ENCODE assay signal across 16 cellular contexts in the genomic region with DNA sequence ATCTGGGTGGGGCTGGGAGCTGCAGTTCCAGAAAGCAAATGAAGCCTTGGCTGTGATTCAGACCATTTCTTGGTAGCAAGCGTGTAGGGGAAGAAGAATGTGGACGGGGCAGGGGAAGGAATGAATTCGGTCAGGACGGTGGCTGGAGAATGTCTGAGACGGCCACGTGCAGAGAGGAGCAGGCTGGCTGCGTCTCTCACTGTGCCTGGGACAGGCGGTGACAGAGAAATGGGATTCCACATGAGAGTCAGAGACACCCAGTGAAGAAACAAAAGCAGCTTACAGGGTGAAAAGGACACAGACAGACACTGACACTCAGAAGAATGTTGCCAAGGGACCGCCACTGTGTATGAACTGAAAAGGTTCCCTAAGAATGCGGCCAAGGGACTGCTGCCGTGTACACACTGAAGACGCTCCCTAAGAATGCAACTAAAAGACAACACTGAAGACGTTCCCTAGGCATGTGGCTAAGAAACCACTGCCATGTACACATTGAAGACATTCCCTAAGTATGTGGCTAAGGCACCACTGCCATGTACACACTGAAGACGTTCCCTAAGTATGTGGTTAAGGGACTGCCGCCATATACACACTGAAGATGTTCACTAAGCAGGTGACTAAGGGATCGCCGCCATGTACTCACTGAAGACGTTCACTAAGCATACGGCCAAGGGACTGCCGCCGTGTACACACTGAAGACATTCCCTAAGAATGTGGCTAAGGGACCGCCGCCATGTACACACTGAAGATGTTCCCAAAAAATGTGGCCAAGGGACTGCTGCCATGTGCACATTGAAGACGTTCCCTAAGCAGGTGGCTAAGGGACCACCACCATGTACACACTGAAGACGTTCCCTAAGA. TPM values are rescaled to one million over a fixed set of nuclear protein-coding genes. Genes with fewer than 3 reads are reported as not detected.
A peak's percentile ranks its signal among the peaks of the same experiment; 100 is the strongest.
DNase-seq lines count a peak whose midpoint lies in the region; ATAC-seq and TF ChIP-seq lines count a peak whose summit lies in the region.
"Had no signal": no experiment of that assay in that cellular context is flagged by ENCODE, and none has a peak within 500 bp of the region (broad histone marks: within the 10 kb centered on the region; RNA-seq: fewer than 3 reads in every experiment).

No MANE protein-coding gene starts in this region.

- DNase-seq in CD8-positive, alpha-beta memory T cell: no peak
- DNase-seq in SJSA1 (ENCODE audit: low read depth in 1 of 2, low spot score in 2 of 2) (peak; percentile 47 to 52), fibroblast of pulmonary artery (ENCODE audit: low read depth) (peak; percentile 49), osteoblast (ENCODE audit: insufficient read length, low spot score, missing footprints) (no peak), epidermal melanocyte (ENCODE audit: insufficient read length, low spot score) (no peak), NCI-H2171 treated with DMSO at 0.1 percent for 48 hours (lab: John Stamatoyannopoulos, UW) (no peak)
- DNase-seq: activated B cell treated with CpG ODN at 0.5 μM for 24 hours; CD4-positive, alpha-beta T cell; cerebellar nuclear complex; midbrain; NCI-H526; right cardiac atrium; thyroid gland had no signal

- no peaks in the 10 kb centered on the region for H3K36me3 ChIP-seq in CD8-positive, alpha-beta memory T cell (ENCODE audit: insufficient read depth, low read length)
- H3K36me3 ChIP-seq in SJSA1 (no peaks in the 10 kb centered on the region), osteoblast (ENCODE audit: insufficient read depth, low read length) (no peaks in the 10 kb centered on the region)
- H3K36me3 ChIP-seq: thyroid gland had no signal

- no peak overlapping the region for H3K4me3 ChIP-seq in CD8-positive, alpha-beta memory T cell (ENCODE audit: low read length)
- H3K4me3 ChIP-seq in SJSA1: no peak overlapping the region
- no peak overlapping the region for H3K4me3 ChIP-seq in fibroblast of pulmonary artery (replicated peaks; ENCODE audit: low read depth, low read length)
- peak overlapping the region; percentile 38 for H3K4me3 ChIP-seq in osteoblast (ENCODE audit: insufficient read depth, low read length)
- H3K4me3 ChIP-seq: thyroid gland had no signal

- peaks cover 21% of the 10 kb centered on the region for H4K20me1 ChIP-seq in osteoblast (ENCODE audit: insufficient read depth, low read length)

- H3K79me2 ChIP-seq in osteoblast (ENCODE audit: insufficient read depth, low read length): peaks cover 31% of the 10 kb centered on the region

- H3K9me3 Mint-ChIP-seq in CD8-positive, alpha-beta memory T cell: peaks cover 0 to 4% (median 0%) of the 10 kb centered on the region in 5 donors
- H3K9me3 Mint-ChIP-seq: CD4-positive, alpha-beta T cell had no signal

- peak overlapping the region in 2 of 8 donors; percentile 20 to 30 for H3K27ac Mint-ChIP-seq in CD8-positive, alpha-beta memory T cell
- H3K27ac Mint-ChIP-seq: activated B cell treated with CpG ODN at 0.5 μM for 24 hours; activated T-helper 1 cell treated with anti-CD3 and anti-CD28 coated beads, Interleukin-12 subunit alpha, Interleukin-12 subunit beta, Interleukin-2, Interleukin-4 antibody, amounts not matched to agents 30 ng/mL and 10 ng/mL and 1 ng/mL, durations not matched to agents 14 hours and 24 hours and 36 hours; CD4-positive, alpha-beta T cell had no signal

- CTCF ChIA-PET in CD8-positive, alpha-beta memory T cell (lab: Charles Lee): no interaction called here

- peak overlapping the region; percentile 1 for H3K27ac ChIP-seq in CD8-positive, alpha-beta memory T cell (ENCODE audit: low read depth, low read length)
- no peak overlapping the region for H3K27ac ChIP-seq in SJSA1
- H3K27ac ChIP-seq in osteoblast (ENCODE audit: low read depth, low read length): no peak overlapping the region
- H3K27ac ChIP-seq: thyroid gland had no signal

- no peaks in the 10 kb centered on the region for H3K4me1 ChIP-seq in CD8-positive, alpha-beta memory T cell (ENCODE audit: insufficient read depth, low read length)
- H3K4me1 ChIP-seq in SJSA1 (replicated peaks) (peaks cover 6% of the 10 kb centered on the region), osteoblast (ENCODE audit: insufficient read depth, low read length) (peaks cover 5% of the 10 kb centered on the region)
- H3K4me1 ChIP-seq: thyroid gland had no signal

- no peak overlapping the region for H3K4me3 Mint-ChIP-seq in CD8-positive, alpha-beta memory T cell
- H3K4me3 Mint-ChIP-seq: activated B cell treated with CpG ODN at 0.5 μM for 24 hours; activated T-helper 1 cell treated with anti-CD3 and anti-CD28 coated beads, Interleukin-12 subunit alpha, Interleukin-12 subunit beta, Interleukin-2, Interleukin-4 antibody, amounts not matched to agents 30 ng/mL and 10 ng/mL and 1 ng/mL, durations not matched to agents 14 hours and 24 hours and 36 hours; CD4-positive, alpha-beta T cell had no signal

- peaks cover 0 to 1% of the 10 kb centered on the region in 2 donors for H3K27me3 Mint-ChIP-seq in CD8-positive, alpha-beta memory T cell
- H3K27me3 Mint-ChIP-seq: activated B cell treated with CpG ODN at 0.5 μM for 24 hours; CD4-positive, alpha-beta T cell had no signal

- no peak for TF ChIP-seq CTCF in fibroblast of pulmonary artery (IDR thresholded peaks at IDR 0.05; ENCODE audit: low read length, missing control alignments)
- no peak for TF ChIP-seq CTCF in osteoblast (IDR thresholded peaks at IDR 0.05; ENCODE audit: extremely low read depth, low read depth, low read length)

- H3K27me3 ChIP-seq in CD8-positive, alpha-beta memory T cell (ENCODE audit: insufficient read depth, low read length, poor library complexity, severe bottlenecking): no peaks in the 10 kb centered on the region
- H3K27me3 ChIP-seq in SJSA1 (replicated peaks) (no peaks in the 10 kb centered on the region), osteoblast (ENCODE audit: insufficient read depth, low read length) (no peaks in the 10 kb centered on the region)
- H3K27me3 ChIP-seq: thyroid gland had no signal

- H3K9me3 ChIP-seq in CD8-positive, alpha-beta memory T cell (ENCODE audit: low read length): no peaks in the 10 kb centered on the region
- no peaks in the 10 kb centered on the region for H3K9me3 ChIP-seq in SJSA1 (replicated peaks)
- H3K9me3 ChIP-seq in osteoblast (ENCODE audit: low read depth, low read length): no peaks in the 10 kb centered on the region
- H3K9me3 ChIP-seq: thyroid gland had no signal

- ATAC-seq in GM21576 (IDR thresholded peaks at IDR 0.05; ENCODE audit: unreplicated experiment) (no peak), GM18907 (IDR thresholded peaks at IDR 0.05; ENCODE audit: unreplicated experiment) (no peak)

- POLR2A ChIA-PET in CD8-positive, alpha-beta memory T cell (lab: Charles Lee): no interaction called here

- H3K4me2 ChIP-seq in osteoblast (ENCODE audit: insufficient read depth, low read length): peak overlapping the region; percentile 61

- H3K36me3 Mint-ChIP-seq in CD8-positive, alpha-beta memory T cell: peaks cover 6 to 20% (median 13%) of the 10 kb centered on the region in 3 donors

- H3K4me1 Mint-ChIP-seq in CD8-positive, alpha-beta memory T cell: peaks cover 12 to 19% (median 18%) of the 10 kb centered on the region in 3 donors

- H2AFZ ChIP-seq in osteoblast (ENCODE audit: low read length): peak overlapping the region; percentile 67

RNA-seq across cellular contexts. Expression of a gene that starts 49.1 kb away (rescaled TPM):
- 10 to 100 TPM; 25.3 to 26.6 TPM for total RNA-seq in CD8-positive, alpha-beta memory T cell
- polyA plus RNA-seq in CD8-positive, alpha-beta memory T cell: 21.5 TPM
- 19.3 and 23.9 TPM in 2 replicates for total RNA-seq in SJSA1 (2014; rRNA removed; shearing (Covaris generic))
- 37.6 and 38.3 TPM in 2 replicates for total RNA-seq in osteoblast

RNA-seq across cellular contexts. Expression of a gene that starts 49.1 kb away (rescaled TPM):
- total RNA-seq in CD8-positive, alpha-beta memory T cell: 10 to 100 TPM; 28.0 to 30.0 TPM
- 41.9 TPM for polyA plus RNA-seq in CD8-positive, alpha-beta memory T cell
- 38.8 and 57.2 TPM in 2 replicates for total RNA-seq in SJSA1 (2014; rRNA removed; shearing (Covaris generic))
- 52.2 and 57.2 TPM in 2 replicates for total RNA-seq in osteoblast

Comparison
In these comparisons a context has a peak if more than half of its experiments do, and no peak if none do; other contexts are left out.
1. DNase-seq: peak in SJSA1 (2 of 2) and fibroblast of pulmonary artery (single experiment); none in CD8-positive, alpha-beta memory T cell (0 of 5), osteoblast (single experiment), epidermal melanocyte (single experiment) and NCI-H2171 treated with DMSO at 0.1 percent for 48 hours (single experiment).